18 cellular contexts compared by ENCODE assay signal in the genomic region with DNA sequence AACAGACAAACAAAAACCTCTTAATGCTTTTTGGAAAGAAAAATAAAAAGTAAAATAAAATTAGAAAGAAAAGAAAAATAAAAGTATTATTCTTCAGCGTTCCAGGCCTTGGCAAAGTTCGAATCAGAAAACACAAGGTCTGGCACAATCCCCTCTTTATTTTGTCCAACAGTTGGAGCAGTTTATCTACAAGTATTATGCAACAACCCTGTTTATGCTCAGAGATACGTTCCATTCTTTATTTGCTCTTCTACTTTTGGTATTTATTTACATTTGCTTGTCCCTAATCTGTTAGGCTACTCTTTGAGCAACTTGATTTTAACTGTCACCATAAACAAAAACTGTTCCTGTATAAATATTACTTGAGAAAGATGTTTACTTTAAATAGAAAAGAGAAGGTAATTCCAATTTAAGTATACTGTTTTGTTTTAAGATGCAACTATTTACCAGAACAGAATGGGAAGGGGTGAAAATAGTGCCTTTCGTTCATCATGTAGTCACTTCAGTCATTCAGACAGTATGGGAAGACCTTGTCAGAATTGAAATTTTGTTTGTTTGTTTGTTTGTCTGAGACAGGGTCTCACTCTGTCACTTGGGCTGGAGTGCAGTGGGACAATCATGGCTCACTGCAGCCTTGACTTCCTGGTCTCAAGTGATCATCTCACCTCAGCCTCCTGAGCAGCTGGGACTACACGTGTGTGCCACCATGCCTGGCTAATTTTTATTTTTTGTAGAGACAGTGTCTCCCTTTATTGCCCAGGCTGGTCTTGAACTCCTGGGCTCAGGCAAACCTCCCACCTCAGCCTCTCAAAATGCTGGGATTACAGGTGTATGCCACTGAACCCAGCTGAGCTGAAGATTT. TPM values are rescaled to one million over a fixed set of nuclear protein-coding genes. Genes with fewer than 3 reads are reported as not detected.
DNase-seq lines count a peak whose midpoint lies in the region; ATAC-seq lines count a peak whose summit lies in the region.
"Had no signal": no experiment of that assay in that cellular context is flagged by ENCODE, and none has a peak within 500 bp of the region (broad histone marks: within the 10 kb centered on the region; RNA-seq: fewer than 3 reads in every experiment).

No MANE protein-coding gene starts in this region.

- H3K9me3 ChIP-seq in T-helper 17 cell (ENCODE audit: control insufficient read depth, low read length, poor library complexity, severe bottlenecking): no peaks in the 10 kb centered on the region
- H3K9me3 ChIP-seq in Karpas-422 (ENCODE audit: low read length): no peaks in the 10 kb centered on the region
- H3K9me3 ChIP-seq: Caco-2 had no signal

- H3K4me2 ChIP-seq in Karpas-422 (ENCODE audit: low read depth, low read length, poor library complexity, severe bottlenecking): no peak overlapping the region

- H3K36me3 Mint-ChIP-seq in T-helper 17 cell (ENCODE audit: low read depth): no peaks in the 10 kb centered on the region
- H3K36me3 Mint-ChIP-seq in activated T-helper 17 cell treated with anti-CD3 and anti-CD28 coated beads, Interleukin-2, amount 50 U/mL, for 72 hours (ENCODE audit: low read depth): no peaks in the 10 kb centered on the region
- H3K36me3 Mint-ChIP-seq: mesothelial cell of epicardium had no signal

- intact Hi-C loops in sciatic nerve (cut with DNase I): no loop called here

- H3K4me1 ChIP-seq in Karpas-422 (ENCODE audit: low read length): no peaks in the 10 kb centered on the region

- H3K36me3 ChIP-seq in Karpas-422 (ENCODE audit: insufficient read depth, low read length): no peaks in the 10 kb centered on the region
- H3K36me3 ChIP-seq: brain microvascular endothelial cell had no signal

- H3K9me3 Mint-ChIP-seq in activated T-helper 17 cell treated with anti-CD3 and anti-CD28 coated beads, Interleukin-2, amount 50 U/mL, for 72 hours: no peaks in the 10 kb centered on the region
- H3K9me3 Mint-ChIP-seq: H9; mesothelial cell of epicardium; T-helper 1 cell treated with Interleukin-12 subunit alpha and Interleukin-12 subunit beta and Interleukin-4 antibody, amounts not matched to agents 30 μg/mL and 1 μg/mL, for 36 hours had no signal

- H3K4me3 Mint-ChIP-seq in T-helper 17 cell: no peak overlapping the region
- H3K4me3 Mint-ChIP-seq in activated T-helper 17 cell treated with anti-CD3 and anti-CD28 coated beads, Interleukin-2, amount 50 U/mL, for 72 hours: no peak overlapping the region
- H3K4me3 Mint-ChIP-seq: H9; mesothelial cell of epicardium; T-helper 1 cell treated with Interleukin-12 subunit alpha and Interleukin-12 subunit beta and Interleukin-4 antibody, amounts not matched to agents 30 μg/mL and 1 μg/mL, for 36 hours had no signal

- H3K4me1 Mint-ChIP-seq in T-helper 17 cell: no peaks in the 10 kb centered on the region
- H3K4me1 Mint-ChIP-seq in activated T-helper 17 cell treated with anti-CD3 and anti-CD28 coated beads, Interleukin-2, amount 50 U/mL, for 72 hours: no peaks in the 10 kb centered on the region

- H3K27me3 ChIP-seq in layer of hippocampus (ENCODE audit: control insufficient read depth, insufficient read depth, low read length) (no peaks in the 10 kb centered on the region), Karpas-422 (ENCODE audit: low read length) (no peaks in the 10 kb centered on the region)
- H3K27me3 ChIP-seq: brain microvascular endothelial cell had no signal

- ATAC-seq in sciatic nerve (peak; percentile 77), T-helper 17 cell (no peak)
- no peak for ATAC-seq in activated T-helper 17 cell treated with anti-CD3 and anti-CD28 coated beads, Interleukin-2, amount 50 U/mL, for 72 hours (replicated peaks)
- ATAC-seq: Panc1 had no signal

- H3K9me2 ChIP-seq in Karpas-422 (replicated peaks; ENCODE audit: insufficient read depth, low read length): no peaks in the 10 kb centered on the region

- H3K4me3 ChIP-seq in Karpas-422 (ENCODE audit: low read length): no peak overlapping the region

- no peak overlapping the region for H3K27ac Mint-ChIP-seq in T-helper 17 cell
- H3K27ac Mint-ChIP-seq in activated T-helper 17 cell treated with anti-CD3 and anti-CD28 coated beads, Interleukin-2, amount 50 U/mL, for 72 hours: no peak overlapping the region
- H3K27ac Mint-ChIP-seq: H9; mesothelial cell of epicardium; T-helper 1 cell treated with Interleukin-12 subunit alpha and Interleukin-12 subunit beta and Interleukin-4 antibody, amounts not matched to agents 30 μg/mL and 1 μg/mL, for 36 hours had no signal

- H4K20me1 ChIP-seq in Karpas-422 (ENCODE audit: insufficient read depth, low read depth, low read length): no peaks in the 10 kb centered on the region

- peak; percentile 12 for DNase-seq in NCI-H2029 (lab: John Stamatoyannopoulos, UW)
- no peak for DNase-seq in NCI-H2029 treated with DMSO at 0.1 percent for 48 hours (lab: John Stamatoyannopoulos, UW)
- no peak for DNase-seq in sciatic nerve (ENCODE audit: low spot score)
- no peak for DNase-seq in NCI-H2196 (lab: John Stamatoyannopoulos, UW; ENCODE audit: unreplicated experiment)
- DNase-seq in T-helper 17 cell: no peak
- no peak for DNase-seq in Karpas-422
- DNase-seq: activated CD4-positive, alpha-beta T cell treated with anti-CD3 and anti-CD28 coated beads for 4 hours; brain microvascular endothelial cell; Caco-2; H9; NCI-H1105; NCI-H510A; stimulated activated CD4-positive, alpha-beta T cell treated with anti-CD3 and anti-CD28 coated beads, Interleukin-2, amount 100 ng/mL, for 24 hours had no signal

- no peak overlapping the region for H3K9ac ChIP-seq in Karpas-422 (ENCODE audit: low read length)

- H2AFZ ChIP-seq in Karpas-422 (ENCODE audit: low read length): no peak overlapping the region

- H3K27ac ChIP-seq in layer of hippocampus (ENCODE audit: low read depth, low read length) (peak overlapping the region; percentile 80), Karpas-422 (ENCODE audit: low read length) (no peak overlapping the region)
- H3K27ac ChIP-seq: brain microvascular endothelial cell had no signal

- peaks cover 9% of the 10 kb centered on the region for H3K27me3 Mint-ChIP-seq in T-helper 17 cell
- peaks cover 4% of the 10 kb centered on the region for H3K27me3 Mint-ChIP-seq in activated T-helper 17 cell treated with anti-CD3 and anti-CD28 coated beads, Interleukin-2, amount 50 U/mL, for 72 hours

- H3K79me2 ChIP-seq in Karpas-422 (ENCODE audit: low read length): no peaks in the 10 kb centered on the region

RNA-seq across cellular contexts. Expression of gene PDK4, which starts 5.7 kb away (rescaled TPM):
- total RNA-seq in sciatic nerve: 61.9 TPM
- under 1 TPM; 0.18 to 0.20 TPM for total RNA-seq in T-helper 17 cell
- not detected in 2 replicates for total RNA-seq in Karpas-422 (2014; rRNA removed; shearing (Covaris generic); ENCODE audit: low replicate concordance)
- not detected for total RNA-seq in activated T-helper 17 cell treated with anti-CD3 and anti-CD28 coated beads, Interleukin-2, amount 50 U/mL, for 72 hours
- total RNA-seq: H9 had no signal

Comparison
In these comparisons a context has a peak if more than half of its experiments do, and no peak if none do; other contexts are left out.
1. RNA of gene PDK4, which starts 5.7 kb away (total RNA-seq): 61.9 TPM in sciatic nerve (single experiment); 0.18 to 0.20 TPM in T-helper 17 cell, not detected in activated T-helper 17 cell treated with anti-CD3 and anti-CD28 coated beads, Interleukin-2, amount 50 U/mL, for 72 hours and not detected in Karpas-422; every median in the first group is over 10 times any median in the second.